In genomic region chr21:43262427-43262826, GRCh38 we compare ENCODE assay signal across 11 cellular contexts.
DNase-seq lines count a peak whose midpoint lies in the region; ATAC-seq lines count a peak whose summit lies in the region.
"Had no signal": no experiment of that assay in that cellular context is flagged by ENCODE, and none has a peak within 500 bp of the region (broad histone marks: within the 10 kb centered on the region; RNA-seq: fewer than 3 reads in every experiment).

No MANE protein-coding gene starts in this region.

- H3K36me3 Mint-ChIP-seq in effector memory CD8-positive, alpha-beta T cell (ENCODE audit: insufficient read depth), result no peaks in the 10 kb centered on the region
- peaks cover 5% of the 10 kb centered on the region for H3K36me3 Mint-ChIP-seq in stimulated activated effector memory CD8-positive, alpha-beta T cell treated with anti-CD3 and anti-CD28 coated beads, Interleukin-12 subunit alpha, Interleukin-12 subunit beta, amount 100 ng/mL, for 72 hours

- ATAC-seq in effector memory CD8-positive, alpha-beta T cell (replicated peaks), result peak; percentile 31
- ATAC-seq in left colon, result peak; percentile 41
- ATAC-seq in stimulated activated effector memory CD8-positive, alpha-beta T cell treated with anti-CD3 and anti-CD28 coated beads, Interleukin-12 subunit alpha, Interleukin-12 subunit beta, amount 100 ng/mL, for 72 hours, result peak; percentile 61

- H3K9me3 ChIP-seq in SJSA1 (replicated peaks), result no peaks in the 10 kb centered on the region

- H3K27me3 Mint-ChIP-seq in effector memory CD8-positive, alpha-beta T cell, result no peaks in the 10 kb centered on the region

- H3K27me3 ChIP-seq in SJSA1 (replicated peaks), result no peaks in the 10 kb centered on the region
- H3K27me3 ChIP-seq: brain microvascular endothelial cell had no signal

- H3K9me3 Mint-ChIP-seq in effector memory CD8-positive, alpha-beta T cell, result no peaks in the 10 kb centered on the region
- H3K9me3 Mint-ChIP-seq in stimulated activated effector memory CD8-positive, alpha-beta T cell treated with anti-CD3 and anti-CD28 coated beads, Interleukin-12 subunit alpha, Interleukin-12 subunit beta, amount 100 ng/mL, for 72 hours, result no peaks in the 10 kb centered on the region

- no peak overlapping the region for H3K4me3 Mint-ChIP-seq in effector memory CD8-positive, alpha-beta T cell
- no peak overlapping the region for H3K4me3 Mint-ChIP-seq in stimulated activated effector memory CD8-positive, alpha-beta T cell treated with anti-CD3 and anti-CD28 coated beads, Interleukin-12 subunit alpha, Interleukin-12 subunit beta, amount 100 ng/mL, for 72 hours

- H3K27ac ChIP-seq in SJSA1 (no peak overlapping the region), substantia nigra (ENCODE audit: low read depth, low read length, poor library complexity, severe bottlenecking) (no peak overlapping the region)
- H3K27ac ChIP-seq: brain microvascular endothelial cell had no signal

- intact Hi-C loops in left colon (cut with DNase I, micrococcal nuclease), result no loop called here

- no peak overlapping the region for H3K27ac Mint-ChIP-seq in effector memory CD8-positive, alpha-beta T cell
- H3K27ac Mint-ChIP-seq in stimulated activated effector memory CD8-positive, alpha-beta T cell treated with anti-CD3 and anti-CD28 coated beads, Interleukin-12 subunit alpha, Interleukin-12 subunit beta, amount 100 ng/mL, for 72 hours, result no peak overlapping the region

- peak; percentile 14 to 75 for DNase-seq in SJSA1 (ENCODE audit: low read depth in 1 of 2, low spot score in 2 of 2)
- no peak for DNase-seq in effector memory CD8-positive, alpha-beta T cell
- no peak for DNase-seq in left colon
- no peak for DNase-seq in stimulated activated effector memory CD8-positive, alpha-beta T cell treated with anti-CD3 and anti-CD28 coated beads, Interleukin-12 subunit alpha, Interleukin-12 subunit beta, amount 100 ng/mL, for 72 hours (ENCODE audit: low spot score in 2 of 2)
- DNase-seq in DMS 273 (lab: John Stamatoyannopoulos, UW; ENCODE audit: unreplicated experiment), result no peak
- no peak for DNase-seq in NCI-H1436 (lab: John Stamatoyannopoulos, UW)
- no peak for DNase-seq in substantia nigra (lab: John Stamatoyannopoulos, UW)
- DNase-seq: brain microvascular endothelial cell; NCI-H1048; NCI-H510A treated with DMSO at 0.1 percent for 48 hours; stimulated activated naive CD4-positive, alpha-beta T cell treated with Interleukin-2 at 50 U/mL for 16 hours had no signal

- H3K36me3 ChIP-seq in SJSA1, result no peaks in the 10 kb centered on the region
- H3K36me3 ChIP-seq: brain microvascular endothelial cell had no signal

- no peaks in the 10 kb centered on the region for H3K4me1 Mint-ChIP-seq in effector memory CD8-positive, alpha-beta T cell (ENCODE audit: low read depth in 2 of 2)
- H3K4me1 Mint-ChIP-seq in stimulated activated effector memory CD8-positive, alpha-beta T cell treated with anti-CD3 and anti-CD28 coated beads, Interleukin-12 subunit alpha, Interleukin-12 subunit beta, amount 100 ng/mL, for 72 hours, result no peaks in the 10 kb centered on the region

- H3K4me1 ChIP-seq in SJSA1 (replicated peaks), result no peaks in the 10 kb centered on the region

- no peak overlapping the region for H3K4me3 ChIP-seq in SJSA1

Comparison
In these comparisons a context has a peak if more than half of its experiments do, and no peak if none do; other contexts are left out.
1. DNase-seq: peak in SJSA1 (2 of 2); none in effector memory CD8-positive, alpha-beta T cell (0 of 3), left colon (0 of 2), stimulated activated effector memory CD8-positive, alpha-beta T cell treated with anti-CD3 and anti-CD28 coated beads, Interleukin-12 subunit alpha, Interleukin-12 subunit beta, amount 100 ng/mL, for 72 hours (0 of 2), DMS 273 (single experiment), NCI-H1436 (single experiment) and substantia nigra (0 of 49).
2. Peak in every context shown above with its lines, with median percentiles within 50 percentile points of each other: ATAC-seq.